ENCODE assay signal across 24 cellular contexts in the genomic region with DNA sequence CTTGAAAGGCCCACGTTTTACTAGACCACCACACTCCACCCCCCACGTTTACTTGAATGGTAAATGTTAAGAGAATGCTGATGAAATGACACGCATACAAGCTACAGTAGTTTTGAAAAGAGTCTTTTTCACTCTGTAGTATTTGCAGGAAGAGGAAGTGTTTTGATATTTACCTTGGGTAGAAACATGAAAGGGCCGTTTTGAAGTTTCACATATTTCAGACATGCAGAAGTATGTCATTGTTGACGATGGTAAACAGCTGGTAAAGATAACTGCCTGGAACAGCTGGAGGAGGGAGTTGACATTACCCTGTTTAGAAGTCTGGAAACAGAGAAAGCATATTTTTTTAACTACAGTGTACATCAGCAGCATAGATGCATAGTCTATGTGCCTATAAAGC.
"Had no signal": no experiment of that assay in that cellular context is flagged by ENCODE, and none has a peak within 500 bp of the region (broad histone marks: within the 10 kb centered on the region; RNA-seq: fewer than 3 reads in every experiment).

No MANE protein-coding gene starts in this region.

- H3K36me3 ChIP-seq: cardiac muscle cell, gastrocnemius medialis had no signal

- H3K4me1 ChIP-seq: gastrocnemius medialis, testis had no signal

- H3K9me3 Mint-ChIP-seq: activated CD4-positive, alpha-beta T cell treated with anti-CD3 and anti-CD28 coated beads, Interleukin-2, amount 10 ng/mL, durations not matched to agents 24 days and 14 days; activated naive CD8-positive, alpha-beta T cell treated with anti-CD3 and anti-CD28 coated beads, Interleukin-2, amount 10 ng/mL, durations not matched to agents 7 days and 5 days; activated T-cell treated with anti-CD3 and anti-CD28 coated beads, Interleukin-2, amount 50 U/mL, for 24 hours; activated T-helper 2 cell treated with anti-CD3 and anti-CD28 coated beads, Interferon-gamma antibody, Interleukin-2, Interleukin-4, amounts not matched to agents 10 μg/mL and 5 μg/mL and 100 μg/mL, durations not matched to agents 14 hours and 24 hours and 36 hours; type B pancreatic cell had no signal

- H3K27ac ChIP-seq: cardiac muscle cell, gastrocnemius medialis, testis had no signal

- H3K4me1 Mint-ChIP-seq: activated CD4-positive, alpha-beta T cell treated with anti-CD3 and anti-CD28 coated beads, Interleukin-2, amount 10 ng/mL, durations not matched to agents 24 days and 14 days; activated naive CD8-positive, alpha-beta T cell treated with anti-CD3 and anti-CD28 coated beads, Interleukin-2, amount 10 ng/mL, durations not matched to agents 7 days and 5 days; stimulated activated memory B cell treated with anti-CD40 and anti-IgM and Interleukin-4, amounts not matched to agents 10 μg/mL and 1 μg/mL and 100 μg/mL, for 72 hours had no signal

- DNase-seq: activated CD4-positive, alpha-beta T cell treated with anti-CD3 and anti-CD28 coated beads, Interleukin-2, amount 10 ng/mL, durations not matched to agents 24 days and 14 days; activated CD4-positive, CD25-positive, alpha-beta regulatory T cell; activated CD8-positive, alpha-beta T cell treated with anti-CD3 and anti-CD28 coated beads, Interleukin-2, amount 10 ng/mL, durations not matched to agents 7 days and 5 days; activated naive CD4-positive, alpha-beta T cell treated with Interleukin-2 at 50 U/mL for 16 hours; activated naive CD8-positive, alpha-beta T cell treated with anti-CD3 and anti-CD28 coated beads, Interleukin-2, amount 10 ng/mL, durations not matched to agents 7 days and 5 days; activated T-cell treated with anti-CD3 and anti-CD28 coated beads, Interleukin-2, amount 50 U/mL, for 24 hours; amygdala; effector CD8-positive, alpha-beta T cell; gastrocnemius medialis; head of caudate nucleus; midbrain; occipital lobe; stimulated activated CD4-positive, alpha-beta T cell treated with anti-CD3 and anti-CD28 coated beads, Interleukin-4, amount 100 ng/mL, for 1 hour; testis had no signal

- ATAC-seq: activated CD8-positive, alpha-beta T cell treated with anti-CD3 and anti-CD28 coated beads, Interleukin-2, amount 10 ng/mL, durations not matched to agents 7 days and 5 days; esophagus mucosa; gastrocnemius medialis; left lobe of liver; sciatic nerve; stimulated activated memory B cell treated with anti-CD40 and anti-IgM and Interleukin-4, amounts not matched to agents 10 μg/mL and 1 μg/mL and 100 μg/mL, for 72 hours had no signal

- H3K9me3 ChIP-seq: gastrocnemius medialis, testis had no signal

- H3K36me3 Mint-ChIP-seq: activated naive CD8-positive, alpha-beta T cell treated with anti-CD3 and anti-CD28 coated beads, Interleukin-2, amount 10 ng/mL, durations not matched to agents 7 days and 5 days; stimulated activated memory B cell treated with anti-CD40 and anti-IgM and Interleukin-4, amounts not matched to agents 10 μg/mL and 1 μg/mL and 100 μg/mL, for 72 hours; type B pancreatic cell had no signal

- H3K27me3 ChIP-seq: cardiac muscle cell, gastrocnemius medialis, testis had no signal

- H3K27me3 Mint-ChIP-seq: activated CD4-positive, alpha-beta T cell treated with anti-CD3 and anti-CD28 coated beads, Interleukin-2, amount 10 ng/mL, durations not matched to agents 24 days and 14 days; activated naive CD8-positive, alpha-beta T cell treated with anti-CD3 and anti-CD28 coated beads, Interleukin-2, amount 10 ng/mL, durations not matched to agents 7 days and 5 days; activated T-cell treated with anti-CD3 and anti-CD28 coated beads, Interleukin-2, amount 50 U/mL, for 24 hours; dendritic cell treated with granulocyte-macrophage colony-stimulating factor and Interleukin-4, amounts not matched to agents 40 ng/mL and 50 ng/mL, for 4 days; stimulated activated memory B cell treated with anti-CD40 and anti-IgM and Interleukin-4, amounts not matched to agents 10 μg/mL and 1 μg/mL and 100 μg/mL, for 72 hours had no signal

- H3K4me2 ChIP-seq: smooth muscle cell had no signal

- H3K4me3 ChIP-seq: cardiac muscle cell, gastrocnemius medialis, lung, smooth muscle cell, testis had no signal

- H3K27ac Mint-ChIP-seq: activated CD4-positive, alpha-beta T cell treated with anti-CD3 and anti-CD28 coated beads, Interleukin-2, amount 10 ng/mL, durations not matched to agents 24 days and 14 days; activated CD8-positive, alpha-beta T cell treated with anti-CD3 and anti-CD28 coated beads, Interleukin-2, amount 10 ng/mL, durations not matched to agents 7 days and 5 days; activated naive CD8-positive, alpha-beta T cell treated with anti-CD3 and anti-CD28 coated beads, Interleukin-2, amount 10 ng/mL, durations not matched to agents 7 days and 5 days; activated T-cell treated with anti-CD3 and anti-CD28 coated beads, Interleukin-2, amount 50 U/mL, for 24 hours; activated T-helper 2 cell treated with anti-CD3 and anti-CD28 coated beads, Interferon-gamma antibody, Interleukin-2, Interleukin-4, amounts not matched to agents 10 μg/mL and 5 μg/mL and 100 μg/mL, durations not matched to agents 14 hours and 24 hours and 36 hours; dendritic cell treated with granulocyte-macrophage colony-stimulating factor and Interleukin-4, amounts not matched to agents 40 ng/mL and 50 ng/mL, for 4 days; stimulated activated memory B cell treated with anti-CD40 and anti-IgM and Interleukin-4, amounts not matched to agents 10 μg/mL and 1 μg/mL and 100 μg/mL, for 72 hours; type B pancreatic cell had no signal

- H3K4me3 Mint-ChIP-seq: activated CD4-positive, alpha-beta T cell treated with anti-CD3 and anti-CD28 coated beads, Interleukin-2, amount 10 ng/mL, durations not matched to agents 24 days and 14 days; activated CD8-positive, alpha-beta T cell treated with anti-CD3 and anti-CD28 coated beads, Interleukin-2, amount 10 ng/mL, durations not matched to agents 7 days and 5 days; activated naive CD8-positive, alpha-beta T cell treated with anti-CD3 and anti-CD28 coated beads, Interleukin-2, amount 10 ng/mL, durations not matched to agents 7 days and 5 days; activated T-cell treated with anti-CD3 and anti-CD28 coated beads, Interleukin-2, amount 50 U/mL, for 24 hours; dendritic cell treated with granulocyte-macrophage colony-stimulating factor and Interleukin-4, amounts not matched to agents 40 ng/mL and 50 ng/mL, for 4 days; stimulated activated memory B cell treated with anti-CD40 and anti-IgM and Interleukin-4, amounts not matched to agents 10 μg/mL and 1 μg/mL and 100 μg/mL, for 72 hours; type B pancreatic cell had no signal
